ENCODE assay signal across 8 cellular contexts in the genomic region with DNA sequence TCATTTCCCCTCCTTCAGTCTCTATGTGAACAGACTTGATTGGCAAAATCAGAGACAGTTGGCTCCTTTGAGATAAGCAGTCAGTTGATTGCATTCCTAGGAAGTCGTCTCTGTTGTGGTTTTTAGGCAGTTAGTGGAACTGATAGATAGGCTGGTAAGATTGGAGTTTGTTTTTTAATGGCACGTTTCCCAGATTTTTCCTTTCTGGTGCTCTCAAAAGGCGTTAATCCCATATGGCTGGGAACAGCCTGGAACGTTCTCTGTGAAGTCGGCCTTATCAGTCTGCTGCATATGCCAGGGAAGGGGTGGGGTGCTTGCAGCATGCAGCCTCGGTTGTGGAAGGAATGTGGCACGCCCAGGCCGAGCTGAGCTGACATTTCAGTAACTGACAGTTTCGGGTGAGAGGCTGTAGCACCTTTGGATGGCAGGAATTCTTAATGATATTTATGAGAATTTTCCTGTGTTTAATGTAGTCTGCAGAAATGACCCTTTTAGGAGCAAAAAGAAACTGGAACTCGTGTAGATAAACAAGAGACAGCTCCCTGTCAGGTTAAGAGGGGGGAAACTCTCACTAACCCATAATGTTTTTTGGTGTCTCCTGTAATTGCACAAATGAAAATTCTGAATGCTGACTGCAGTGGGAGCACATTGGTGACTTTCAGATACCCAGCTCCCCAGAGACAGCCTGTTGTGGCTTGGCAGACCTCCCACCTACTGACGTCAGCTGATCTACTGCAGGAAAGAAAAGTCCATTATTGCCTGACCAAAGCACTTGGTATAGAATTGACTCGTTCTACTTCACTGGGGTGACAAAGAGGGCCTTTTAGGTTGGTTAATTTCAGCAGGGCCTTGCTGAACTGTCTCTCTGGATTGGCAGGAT. TPM values are rescaled to one million over a fixed set of nuclear protein-coding genes. Genes with fewer than 3 reads are reported as not detected.
A peak's percentile ranks its signal among the peaks of the same experiment; 100 is the strongest.
DNase-seq lines count a peak whose midpoint lies in the region; ATAC-seq, FAIRE-seq and TF ChIP-seq lines count a peak whose summit lies in the region.

No MANE protein-coding gene starts in this region.

- H3K79me2 ChIP-seq in Karpas-422 (ENCODE audit: low read length) (peaks cover 89% of the 10 kb centered on the region), smooth muscle cell (ENCODE audit: low read depth) (peaks cover 77% of the 10 kb centered on the region)

- FAIRE-seq in islet of Langerhans (lab: Jason Lieb, UNC), result peak; percentile 9

- H3K27ac ChIP-seq in Karpas-422 (ENCODE audit: low read length) (peak overlapping the region; percentile 68), breast epithelium (peak overlapping the region; percentile 68), smooth muscle cell (ENCODE audit: low read depth) (peak overlapping the region; percentile 64)

- H2AFZ ChIP-seq in Karpas-422 (ENCODE audit: low read length) (no peak overlapping the region), smooth muscle cell (ENCODE audit: low read depth) (no peak overlapping the region)

- H3K4me1 ChIP-seq in Karpas-422 (ENCODE audit: low read length), result peaks cover 57% of the 10 kb centered on the region
- H3K4me1 ChIP-seq in breast epithelium, result peaks cover 18 to 33% of the 10 kb centered on the region in 2 donors
- H3K4me1 ChIP-seq in smooth muscle cell (ENCODE audit: low read depth), result peaks cover 34% of the 10 kb centered on the region

- H3K9ac ChIP-seq in Karpas-422 (ENCODE audit: low read length) (peak overlapping the region; percentile 41), smooth muscle cell (ENCODE audit: low read depth) (no peak overlapping the region)

- H3K27ac Mint-ChIP-seq in T-helper 17 cell, result no peak overlapping the region

- H3K9me2 ChIP-seq in Karpas-422 (replicated peaks; ENCODE audit: insufficient read depth, low read length), result no peaks in the 10 kb centered on the region

- DNase-seq in CMK (ENCODE audit: low read depth), result peak; percentile 75
- DNase-seq in Karpas-422, result peak; percentile 79
- peak in 1 of 3 donors; percentile 15 for DNase-seq in T-helper 17 cell
- peak; percentile 62 to 73 for DNase-seq in breast epithelium (ENCODE audit: low spot score in 2 of 2)
- DNase-seq in smooth muscle cell (lab: John Stamatoyannopoulos, UW; ENCODE audit: unreplicated experiment), result peak; percentile 8

- H3K4me3 Mint-ChIP-seq in T-helper 17 cell, result peak overlapping the region; percentile 74

- H3F3A ChIP-seq in smooth muscle cell (ENCODE audit: low read depth), result peaks cover 21% of the 10 kb centered on the region

- ATAC-seq in GM21576 (IDR thresholded peaks at IDR 0.05; ENCODE audit: unreplicated experiment) (peak; percentile 59), T-helper 17 cell (peak; percentile 59), HG03520 (IDR thresholded peaks at IDR 0.05; ENCODE audit: unreplicated experiment) (no peak)

- intact Hi-C loops in breast epithelium (cut with DNase I; ENCODE audit: low total_unique reads), result no loop called here

- WGBS in smooth muscle cell (ENCODE audit: low lambda C conversion rate), result 5% methylated on average over 12 of the region's 12 CpGs

- TF ChIP-seq POLR2A in breast epithelium (IDR thresholded peaks at IDR 0.05), result no peak

- H3K36me3 ChIP-seq in Karpas-422 (ENCODE audit: insufficient read depth, low read length) (0 out of 2 replicates have a peak, but pooled peaks cover 2% of the 10 kb centered on the region), breast epithelium (no peaks in the 10 kb centered on the region), smooth muscle cell (ENCODE audit: low read depth) (no peaks in the 10 kb centered on the region)

- peaks cover 27% of the 10 kb centered on the region for H3K4me1 Mint-ChIP-seq in T-helper 17 cell

- TF ChIP-seq CTCF in breast epithelium (IDR thresholded peaks at IDR 0.05) (no peak), smooth muscle cell (IDR thresholded peaks at IDR 0.05; ENCODE audit: borderline replicate concordance, insufficient read depth, poor library complexity, severe bottlenecking) (no peak)

- H4K20me1 ChIP-seq in Karpas-422 (ENCODE audit: insufficient read depth, low read depth, low read length) (peaks cover 8% of the 10 kb centered on the region; the same call in 1 of the 2 replicates), smooth muscle cell (ENCODE audit: low read depth) (peaks cover 93% of the 10 kb centered on the region)

- H3K27me3 ChIP-seq in Karpas-422 (ENCODE audit: low read length) (no peaks in the 10 kb centered on the region), breast epithelium (no peaks in the 10 kb centered on the region), smooth muscle cell (ENCODE audit: low read depth) (no peaks in the 10 kb centered on the region)

- H3K27me3 Mint-ChIP-seq in T-helper 17 cell, result no peaks in the 10 kb centered on the region

- no peaks in the 10 kb centered on the region for H3K9me3 ChIP-seq in Karpas-422 (ENCODE audit: low read length)
- H3K9me3 ChIP-seq in T-helper 17 cell (ENCODE audit: control insufficient read depth, low read length, poor library complexity, severe bottlenecking), result no peaks in the 10 kb centered on the region
- H3K9me3 ChIP-seq in breast epithelium, result no peaks in the 10 kb centered on the region
- H3K9me3 ChIP-seq in smooth muscle cell (replicated peaks; ENCODE audit: low read depth), result no peaks in the 10 kb centered on the region

- H3K4me3 ChIP-seq in Karpas-422 (ENCODE audit: low read length) (no peak overlapping the region), breast epithelium (peak overlapping the region in 1 of 3 donors; percentile 21), smooth muscle cell (peak overlapping the region; percentile 6)

- no peaks in the 10 kb centered on the region for H3K36me3 Mint-ChIP-seq in T-helper 17 cell (ENCODE audit: low read depth)

- H3K4me2 ChIP-seq in Karpas-422 (ENCODE audit: low read depth, low read length, poor library complexity, severe bottlenecking), result peak overlapping the region; percentile 59
- peak overlapping the region; percentile 50 for H3K4me2 ChIP-seq in smooth muscle cell

RNA-seq across cellular contexts. Expression of a gene that starts 6.3 kb away (rescaled TPM):
- 167 and 189 TPM in 2 replicates for total RNA-seq in Karpas-422 (2014; rRNA removed; shearing (Covaris generic); ENCODE audit: low replicate concordance)
- total RNA-seq in T-helper 17 cell, result 100 to 1,000 TPM; 734 to 740 TPM
- total RNA-seq in breast epithelium, result 100 to 1,000 TPM; 217 to 264 (median 254) TPM
- 143 and 145 TPM in 2 replicates for total RNA-seq in smooth muscle cell
- polyA plus RNA-seq in smooth muscle cell, result 84.9 and 115 TPM in 2 replicates

RNA-seq across cellular contexts. Expression of a gene that starts 54.2 kb away (rescaled TPM):
- total RNA-seq in Karpas-422 (2014; rRNA removed; shearing (Covaris generic); ENCODE audit: low replicate concordance), result 26.5 and 32.7 TPM in 2 replicates
- total RNA-seq in T-helper 17 cell, result 10 to 100 TPM; 14.4 to 16.2 TPM
- 10 to 100 TPM; 22.9 to 31.9 (median 26.7) TPM for total RNA-seq in breast epithelium
- total RNA-seq in smooth muscle cell, result 14.1 and 16.0 TPM in 2 replicates
- polyA plus RNA-seq in smooth muscle cell, result 11.2 and 11.8 TPM in 2 replicates
